8 cellular contexts compared by ENCODE assay signal in genomic region chr1:3624194-3625136, GRCh38. TPM values are rescaled to one million over a fixed set of nuclear protein-coding genes. Genes with fewer than 3 reads are reported as not detected.
A peak's percentile ranks its signal among the peaks of the same experiment; 100 is the strongest.
DNase-seq lines count a peak whose midpoint lies in the region; TF ChIP-seq lines count a peak whose summit lies in the region.

Gene TPRG1L (plus strand): TSS chr1:3625015. CDS start chr1:3625073, 58 bp downstream.

- H3K9me3 ChIP-seq in neutrophil, result no peaks in the 10 kb centered on the region

- peaks cover 44% of the 10 kb centered on the region for H3K36me3 ChIP-seq in neutrophil

- H3K27me3 ChIP-seq in neutrophil, result no peaks in the 10 kb centered on the region

- peak within 1 kb of the TSS; percentile 66 for H3K27ac Mint-ChIP-seq in activated naive CD4-positive, alpha-beta T cell treated with anti-CD3 and anti-CD28 coated beads for 36 hours

- peaks cover 28% of the 10 kb centered on the region for H3K4me1 Mint-ChIP-seq in activated naive CD4-positive, alpha-beta T cell treated with anti-CD3 and anti-CD28 coated beads for 36 hours (ENCODE audit: low read depth)

- DNase-seq in GM03348 (ENCODE audit: low spot score), result peak; percentile 100
- DNase-seq in HFF-Myc (ENCODE audit: extremely low read depth, low read depth), result peak; percentile 72
- peak; percentile 94 for DNase-seq in MV-4-11 (lab: John Stamatoyannopoulos, UW)
- peak; percentile 91 for DNase-seq in SK-N-DZ (ENCODE audit: low spot score)
- DNase-seq in activated naive CD4-positive, alpha-beta T cell treated with anti-CD3 and anti-CD28 coated beads for 36 hours, result peak; percentile 98
- peak; percentile 89 for DNase-seq in foreskin melanocyte

- TF ChIP-seq CTCF in HFF-Myc (IDR thresholded peaks at IDR 0.05; ENCODE audit: low read depth, low read length, missing control alignments) (no peak), neutrophil (IDR thresholded peaks at IDR 0.05) (no peak), subcutaneous adipose tissue (IDR thresholded peaks at IDR 0.05; ENCODE audit: low read depth) (no peak)

- H3K27ac ChIP-seq in neutrophil, result peak within 1 kb of the TSS; percentile 91

- CTCF ChIA-PET in activated naive CD4-positive, alpha-beta T cell treated with anti-CD3 and anti-CD28 coated beads for 36 hours (lab: Charles Lee), result no interaction called here

- H3K4me1 ChIP-seq in neutrophil (ENCODE audit: control insufficient read depth in 1 of 2, insufficient read depth in 1 of 2, low read depth in 1 of 2, low read length in 1 of 2), result peaks cover 34 to 36% of the 10 kb centered on the region in 2 experiments

- peak within 1 kb of the TSS; percentile 90 for H3K4me3 Mint-ChIP-seq in activated naive CD4-positive, alpha-beta T cell treated with anti-CD3 and anti-CD28 coated beads for 36 hours

- H3K27me3 Mint-ChIP-seq in activated naive CD4-positive, alpha-beta T cell treated with anti-CD3 and anti-CD28 coated beads for 36 hours (ENCODE audit: low read depth), result no peaks in the 10 kb centered on the region

- H3K4me3 ChIP-seq in HFF-Myc (replicated peaks; ENCODE audit: low read depth, low read length) (peak within 1 kb of the TSS; percentile 67), neutrophil (ENCODE audit: low read depth in 1 of 2, low read length in 1 of 2) (peak within 1 kb of the TSS; percentile 98)

- intact Hi-C loops in activated naive CD4-positive, alpha-beta T cell treated with anti-CD3 and anti-CD28 coated beads for 36 hours (cut with micrococcal nuclease), result loop anchor here (1.0 kb wide), 1 partner anchor 26 kb away; the partner anchor contains the start of gene WRAP73

- H3K36me3 Mint-ChIP-seq in activated naive CD4-positive, alpha-beta T cell treated with anti-CD3 and anti-CD28 coated beads for 36 hours (ENCODE audit: low read depth), result no peaks in the 10 kb centered on the region

- no peaks in the 10 kb centered on the region for H3K9me3 Mint-ChIP-seq in activated naive CD4-positive, alpha-beta T cell treated with anti-CD3 and anti-CD28 coated beads for 36 hours

RNA-seq across cellular contexts. Expression of gene TPRG1L, which starts in this region (rescaled TPM):
- polyA plus RNA-seq in SK-N-DZ (2014; cell fraction: cytosol; rRNA removed), result 4.2 and 4.4 TPM in 2 replicates
- 3.7 and 5.0 TPM in 2 replicates for polyA plus RNA-seq in SK-N-DZ (2014; cell fraction: nucleus; rRNA removed)
- 1 to 10 TPM; 6.8 TPM for total RNA-seq in activated naive CD4-positive, alpha-beta T cell treated with anti-CD3 and anti-CD28 coated beads for 36 hours
- total RNA-seq in subcutaneous adipose tissue, result 10 to 100 TPM; 42.6 to 60.3 (median 52.5) TPM

Comparison
In these comparisons a context has a peak if more than half of its experiments do, and no peak if none do; other contexts are left out.
1. Peak in every context shown above with its lines: DNase-seq, H3K4me3 ChIP-seq and H3K27ac ChIP-seq.
2. RNA of gene TPRG1L (total RNA-seq): 42.6 to 60.3 TPM in subcutaneous adipose tissue; 6.8 TPM in activated naive CD4-positive, alpha-beta T cell treated with anti-CD3 and anti-CD28 coated beads for 36 hours; every median in the first group is over 4 times any median in the second.